8 cellular contexts compared by ENCODE assay signal in the genomic region with DNA sequence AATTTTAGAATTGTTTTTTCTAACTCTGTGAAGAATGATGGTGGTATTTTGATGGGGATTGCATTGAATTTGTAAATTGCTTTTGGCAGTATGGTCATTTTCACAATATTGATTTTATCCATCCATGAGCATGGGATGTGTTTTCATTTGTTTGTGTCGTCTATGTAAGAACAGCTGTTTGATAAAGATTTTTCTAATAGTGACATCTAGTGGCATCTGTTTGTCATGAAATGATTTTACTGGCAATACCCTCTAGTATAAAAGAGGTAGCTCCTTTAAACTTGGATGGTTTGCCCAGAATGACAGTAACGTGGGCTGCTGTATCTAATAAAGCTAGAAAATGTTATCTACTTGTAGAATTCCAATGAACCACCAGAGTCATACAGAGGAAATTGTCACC. TPM values are rescaled to one million over a fixed set of nuclear protein-coding genes. Genes with fewer than 3 reads are reported as not detected.
DNase-seq lines count a peak whose midpoint lies in the region; ATAC-seq, FAIRE-seq and TF ChIP-seq lines count a peak whose summit lies in the region.
"Not testable (repeated sequence)": the region's sequence is repeated elsewhere in the genome, so short reads cannot be mapped to it uniquely, and the experiment has no call there.

No MANE protein-coding gene starts in this region.

- not testable (repeated sequence) for H3K4me2 ChIP-seq in hepatocyte

- not testable (repeated sequence) for H3K4me1 Mint-ChIP-seq in CD4-positive, CD25-positive, alpha-beta regulatory T cell; chondrocyte (ENCODE audit: low read depth)

- peaks cover 42% of the 10 kb centered on the region for H3K27me3 Mint-ChIP-seq in CD4-positive, CD25-positive, alpha-beta regulatory T cell
- H3K27me3 Mint-ChIP-seq in chondrocyte (ENCODE audit: low read depth): peaks cover 26% of the 10 kb centered on the region

- H4K20me1 ChIP-seq in hepatocyte (ENCODE audit: insufficient read depth, poor library complexity, severe bottlenecking): not testable (repeated sequence)

- H3K36me3 Mint-ChIP-seq in CD4-positive, CD25-positive, alpha-beta regulatory T cell; chondrocyte (ENCODE audit: low read depth): not testable (repeated sequence)

- ATAC-seq in CD4-positive, CD25-positive, alpha-beta regulatory T cell (ENCODE audit: low read depth in 2 of 2): not testable (repeated sequence)
- ATAC-seq in SK-N-SH treated with all-trans-retinoic acid at 6 μM for 48 hours: peak; percentile 65

- not testable (repeated sequence) for H3K27ac Mint-ChIP-seq in CD4-positive, CD25-positive, alpha-beta regulatory T cell; chondrocyte (ENCODE audit: unreplicated experiment)

- not testable (repeated sequence) for H2AFZ ChIP-seq in hepatocyte

- not testable (repeated sequence) for H3K9me2 ChIP-seq in hepatocyte (replicated peaks; ENCODE audit: insufficient read depth)

- not testable (repeated sequence) for H3K36me3 ChIP-seq in CD4-positive, CD25-positive, alpha-beta regulatory T cell (ENCODE audit: control insufficient read depth, insufficient read depth, low read length); hepatocyte (replicated peaks; ENCODE audit: insufficient read depth, low read depth)

- not testable (repeated sequence) for H3K79me2 ChIP-seq in hepatocyte

- H3K4me3 ChIP-seq in CD4-positive, CD25-positive, alpha-beta regulatory T cell (ENCODE audit: low read depth, low read length); hepatocyte: not testable (repeated sequence)

- not testable (repeated sequence) for H3K4me3 Mint-ChIP-seq in CD4-positive, CD25-positive, alpha-beta regulatory T cell; chondrocyte (ENCODE audit: unreplicated experiment)

- not testable (repeated sequence) for H3K27ac ChIP-seq in CD4-positive, CD25-positive, alpha-beta regulatory T cell (ENCODE audit: insufficient read depth, low read length, poor library complexity, severe bottlenecking); hepatocyte

- TF ChIP-seq POLR2A in GM12891 (IDR thresholded peaks at IDR 0.05; ENCODE audit: low read depth, low read length): not testable (repeated sequence)

- not testable (repeated sequence) for H3K9me3 ChIP-seq in CD4-positive, CD25-positive, alpha-beta regulatory T cell (ENCODE audit: control insufficient read depth in 2 of 2, low read length in 2 of 2); hepatocyte (ENCODE audit: low read depth)

- WGBS in hepatocyte (ENCODE audit: low lambda C conversion rate, missing lambda C conversion rate): 28% methylated on average over 2 of the region's 2 CpGs

- TF ChIP-seq CTCF in chondrocyte (IDR thresholded peaks at IDR 0.05) (peak; percentile 74), hepatocyte (IDR thresholded peaks at IDR 0.05; ENCODE audit: poor library complexity) (peak; percentile 40)

- FAIRE-seq in GM12891 (lab: Jason Lieb, UNC): peak; percentile 81

- not testable (repeated sequence) for H3K9me3 Mint-ChIP-seq in CD4-positive, CD25-positive, alpha-beta regulatory T cell; chondrocyte (ENCODE audit: low read depth)

- not testable (repeated sequence) for H3K4me1 ChIP-seq in CD4-positive, CD25-positive, alpha-beta regulatory T cell (ENCODE audit: control insufficient read depth, insufficient read depth, low read length, poor library complexity, severe bottlenecking); hepatocyte (ENCODE audit: insufficient read depth)

- H3K27me3 ChIP-seq in CD4-positive, CD25-positive, alpha-beta regulatory T cell (ENCODE audit: control insufficient read depth, insufficient read depth, low read length): peaks cover 22% of the 10 kb centered on the region
- H3K27me3 ChIP-seq in hepatocyte: not testable (repeated sequence)

- DNase-seq in CD4-positive, CD25-positive, alpha-beta regulatory T cell: peak in 2 of 3 donors; percentile 40 to 62
- DNase-seq in GM12891 (ENCODE audit: insufficient read length, low spot score) (peak; percentile 3), LoVo (ENCODE audit: low spot score) (peak; percentile 34), NCI-H69 (lab: John Stamatoyannopoulos, UW) (peak; percentile 2), renal cortical epithelial cell (ENCODE audit: low read depth) (peak; percentile 28)
- not testable (repeated sequence) for DNase-seq in chondrocyte (ENCODE audit: low spot score); hepatocyte (ENCODE audit: low spot score)

RNA-seq across cellular contexts. Expression of gene LRIF1, which starts 28.6 kb away (rescaled TPM):
- total RNA-seq in CD4-positive, CD25-positive, alpha-beta regulatory T cell: 3.6 TPM
- 10 to 100 TPM; 17.0 to 21.1 (median 18.5) TPM for polyA plus RNA-seq in CD4-positive, CD25-positive, alpha-beta regulatory T cell
- 6.9 TPM for polyA plus RNA-seq in GM12891 (2012; ENCODE audit: low read depth, missing spikeins)
- total RNA-seq in chondrocyte (9.1 to 10.3 TPM (median 9.5 TPM) in 3 replicates), hepatocyte (12.8 and 17.5 TPM in 2 replicates), renal cortical epithelial cell (8.3 and 13.7 TPM in 2 replicates)
- polyA plus RNA-seq in hepatocyte: 9.5 and 11.1 TPM in 2 replicates
